10 cellular contexts compared by ENCODE assay signal in genomic region chr2:172480301-172481218, GRCh38. TPM values are rescaled to one million over a fixed set of nuclear protein-coding genes. Genes with fewer than 3 reads are reported as not detected.
DNase-seq lines count a peak whose midpoint lies in the region; ATAC-seq and TF ChIP-seq lines count a peak whose summit lies in the region.
"Had no signal": no experiment of that assay in that cellular context is flagged by ENCODE, and none has a peak within 500 bp of the region (broad histone marks: within the 10 kb centered on the region; RNA-seq: fewer than 3 reads in every experiment).

No MANE protein-coding gene starts in this region.

- no peaks in the 10 kb centered on the region for H3K27me3 ChIP-seq in psoas muscle (ENCODE audit: insufficient read depth in 3 of 3, low read length in 2 of 3)
- no peaks in the 10 kb centered on the region for H3K27me3 ChIP-seq in prostate gland (replicated peaks; ENCODE audit: insufficient read depth)

- peaks cover 0 to 62% of the 10 kb centered on the region in 2 donors for H3K36me3 ChIP-seq in psoas muscle (ENCODE audit: insufficient read depth in 1 of 2, low read depth in 1 of 2)
- no peaks in the 10 kb centered on the region for H3K36me3 ChIP-seq in prostate gland
- H3K36me3 ChIP-seq: WERI-Rb-1 had no signal

- DNase-seq in ELR (ENCODE audit: low read depth): peak; percentile 75
- peak; percentile 49 for DNase-seq in SK-MEL-5 (ENCODE audit: low read depth, low spot score)
- DNase-seq in glomerular visceral epithelial cell (ENCODE audit: extremely low spot score): peak; percentile 44
- DNase-seq in psoas muscle: peak; percentile 40 to 70
- no peak for DNase-seq in activated effector memory CD4-positive, alpha-beta T cell treated with Interleukin-2 at 50 U/mL for 16 hours
- no peak for DNase-seq in T-helper 9 cell
- DNase-seq in prostate gland (ENCODE audit: low spot score): no peak
- DNase-seq: immature natural killer cell, WERI-Rb-1 had no signal

- WGBS in psoas muscle, 3 donors: 43 to 56% (median 54%) methylated on average over 12 of the region's 12 CpGs
- WGBS in prostate gland: 71% methylated on average over 12 of the region's 12 CpGs

- intact Hi-C loops in psoas muscle (cut with DNase I): no loop called here
- intact Hi-C loops in prostate gland (cut with DNase I): no loop called here

- TF ChIP-seq CTCF in psoas muscle (IDR thresholded peaks at IDR 0.05): no peak
- no peak for TF ChIP-seq CTCF in prostate gland (IDR thresholded peaks at IDR 0.05)

- in situ Hi-C loops in SK-MEL-5 (cut with HindIII; ENCODE audit: low pct_unique_long_range_greater_than_20kb, low sequenced_read_pairs): no loop called here

- ATAC-seq in psoas muscle (peak; percentile 28 to 75 (median 63)), HG03159 (IDR thresholded peaks at IDR 0.05; ENCODE audit: unreplicated experiment) (no peak)

- H3K9me3 ChIP-seq in psoas muscle (no peaks in the 10 kb centered on the region), prostate gland (no peaks in the 10 kb centered on the region)

- TF ChIP-seq POLR2A in prostate gland (IDR thresholded peaks at IDR 0.05): no peak

- no peak overlapping the region for H3K27ac ChIP-seq in psoas muscle
- H3K27ac ChIP-seq in prostate gland: no peak overlapping the region
- H3K27ac ChIP-seq: WERI-Rb-1 had no signal

- H3K4me3 ChIP-seq in psoas muscle: no peak overlapping the region
- H3K4me3 ChIP-seq in prostate gland: no peak overlapping the region

- H3K4me1 ChIP-seq in psoas muscle (peaks cover 4% of the 10 kb centered on the region), prostate gland (replicated peaks) (no peaks in the 10 kb centered on the region)

RNA-seq across cellular contexts. Expression of gene ITGA6, which starts 53.2 kb away (rescaled TPM):
- total RNA-seq in SK-MEL-5 (2014; rRNA removed; shearing (Covaris generic)): 61.5 and 65.3 TPM in 2 replicates
- 61.0 and 77.1 TPM in 2 replicates for polyA plus RNA-seq in SK-MEL-5 (2015; cell fraction: cytosol; rRNA removed)
- 67.0 and 101 TPM in 2 replicates for polyA plus RNA-seq in SK-MEL-5 (2015; cell fraction: nucleus; rRNA removed)
- total RNA-seq in psoas muscle (10 to 100 TPM; 25.9 to 46.5 (median 43.8) TPM), prostate gland (100 to 1,000 TPM in 1 of 2 donors, 10 to 100 TPM in 1; 71.7 to 249 TPM)
- polyA plus RNA-seq in psoas muscle: 10 to 100 TPM; 16.4 to 22.3 (median 20.9) TPM

Comparison
In these comparisons a context has a peak if more than half of its experiments do, and no peak if none do; other contexts are left out.
1. DNase-seq: peak in ELR (single experiment), SK-MEL-5 (single experiment), glomerular visceral epithelial cell (single experiment) and psoas muscle (2 of 2); none in activated effector memory CD4-positive, alpha-beta T cell treated with Interleukin-2 at 50 U/mL for 16 hours (single experiment), T-helper 9 cell (single experiment) and prostate gland (single experiment).